In the genomic region with DNA sequence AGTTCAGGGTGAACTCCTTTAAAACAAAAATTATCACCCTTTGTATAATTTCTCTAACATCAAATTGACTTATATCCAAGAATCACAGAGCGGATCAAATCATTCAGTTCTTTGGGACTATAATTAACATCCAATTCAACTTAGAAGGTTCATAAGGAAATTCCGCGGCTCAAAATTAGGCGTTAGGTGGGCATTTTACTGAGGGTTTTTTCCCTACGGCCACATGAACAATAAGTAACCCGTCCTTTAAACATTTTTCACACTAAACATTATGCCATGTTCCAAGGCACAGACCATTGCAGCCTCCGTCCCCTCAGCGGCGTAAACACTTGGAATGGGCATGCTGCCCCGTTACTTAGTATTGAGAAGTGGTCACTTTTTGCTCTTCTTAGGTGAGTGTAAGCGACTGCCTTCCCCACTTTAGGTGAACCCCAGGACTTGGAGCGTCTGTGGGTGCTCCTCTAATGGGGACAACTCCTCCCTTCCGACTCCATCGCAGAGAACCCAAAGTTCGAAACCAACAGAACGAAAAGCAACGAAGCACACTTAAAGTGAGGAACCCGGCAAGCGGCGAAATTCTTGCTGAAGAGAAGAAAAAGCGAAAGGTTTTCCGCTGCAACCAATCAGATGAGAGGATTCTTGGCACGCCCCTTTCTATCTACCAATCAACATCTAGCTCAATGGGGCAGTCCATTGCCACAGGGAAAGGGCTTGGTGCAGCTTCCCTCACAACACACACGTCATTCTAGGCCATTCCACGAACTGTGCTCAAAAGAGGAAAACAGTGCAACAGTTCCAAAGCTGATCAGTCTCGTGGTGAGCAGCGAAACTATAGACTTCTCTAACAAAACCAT, we compare ENCODE assay signal across 1 cellular context.
A peak's percentile ranks its signal among the peaks of the same experiment; 100 is the strongest.
TF ChIP-seq lines count a peak whose summit lies in the region.

No MANE protein-coding gene starts in this region.

TF ChIP-seq in HepG2, 621 proteins besides CTCF, POLR2A, EP300 and RAD21 (continued from another document):
- TF ChIP-seq ZNF780A (CRISPR knock-in tag; IDR thresholded peaks at IDR 0.05) = no peak
- TF ChIP-seq SIN3B (IDR thresholded peaks at IDR 0.05; ENCODE audit: low read length) = 0 out of 2 replicates have a peak, but pooled peaks have one; percentile 46
- TF ChIP-seq MAF1 (CRISPR knock-in tag; IDR thresholded peaks at IDR 0.05; ENCODE audit: borderline replicate concordance) = no peak
- TF ChIP-seq, protein P1, sequence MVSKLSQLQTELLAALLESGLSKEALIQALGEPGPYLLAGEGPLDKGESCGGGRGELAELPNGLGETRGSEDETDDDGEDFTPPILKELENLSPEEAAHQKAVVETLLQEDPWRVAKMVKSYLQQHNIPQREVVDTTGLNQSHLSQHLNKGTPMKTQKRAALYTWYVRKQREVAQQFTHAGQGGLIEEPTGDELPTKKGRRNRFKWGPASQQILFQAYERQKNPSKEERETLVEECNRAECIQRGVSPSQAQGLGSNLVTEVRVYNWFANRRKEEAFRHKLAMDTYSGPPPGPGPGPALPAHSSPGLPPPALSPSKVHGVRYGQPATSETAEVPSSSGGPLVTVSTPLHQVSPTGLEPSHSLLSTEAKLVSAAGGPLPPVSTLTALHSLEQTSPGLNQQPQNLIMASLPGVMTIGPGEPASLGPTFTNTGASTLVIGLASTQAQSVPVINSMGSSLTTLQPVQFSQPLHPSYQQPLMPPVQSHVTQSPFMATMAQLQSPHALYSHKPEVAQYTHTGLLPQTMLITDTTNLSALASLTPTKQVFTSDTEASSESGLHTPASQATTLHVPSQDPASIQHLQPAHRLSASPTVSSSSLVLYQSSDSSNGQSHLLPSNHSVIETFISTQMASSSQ (IDR thresholded peaks at IDR 0.05; ENCODE audit: low read depth) = no peak
- TF ChIP-seq, protein P1 (CRISPR knock-in tag; IDR thresholded peaks at IDR 0.05; ENCODE audit: borderline replicate concordance) = no peak
- TF ChIP-seq ZBTB20 (CRISPR knock-in tag; IDR thresholded peaks at IDR 0.05; ENCODE audit: borderline replicate concordance, low read depth) = no peak
- TF ChIP-seq ZSCAN12 (CRISPR knock-in tag; IDR thresholded peaks at IDR 0.05) = no peak
